ENCODE assay signal across 12 cellular contexts in genomic region chr21:32372755-32373154, GRCh38. TPM values are rescaled to one million over a fixed set of nuclear protein-coding genes. Genes with fewer than 3 reads are reported as not detected.
DNase-seq lines count a peak whose midpoint lies in the region; ATAC-seq and TF ChIP-seq lines count a peak whose summit lies in the region.
"Had no signal": no experiment of that assay in that cellular context is flagged by ENCODE, and none has a peak within 500 bp of the region (broad histone marks: within the 10 kb centered on the region; RNA-seq: fewer than 3 reads in every experiment).

No MANE protein-coding gene starts in this region.

- H3K27me3 ChIP-seq in ACC112 (ENCODE audit: insufficient read depth, low read length), result no peaks in the 10 kb centered on the region
- no peaks in the 10 kb centered on the region for H3K27me3 ChIP-seq in naive thymus-derived CD4-positive, alpha-beta T cell (ENCODE audit: control insufficient read depth in 2 of 2, insufficient read depth in 2 of 2, low read length in 2 of 2)

- peaks cover 22% of the 10 kb centered on the region; the same call in 1 of the 2 replicates for H3K36me3 ChIP-seq in ACC112 (ENCODE audit: insufficient read depth, low read length)
- H3K36me3 ChIP-seq in naive thymus-derived CD4-positive, alpha-beta T cell (ENCODE audit: control insufficient read depth in 2 of 3, insufficient read depth in 3 of 3, low read length in 3 of 3), result peaks cover 0 to 77% (median 18%) of the 10 kb centered on the region in 3 experiments

- no peaks in the 10 kb centered on the region for H3K9me3 Mint-ChIP-seq in nephron
- H3K9me3 Mint-ChIP-seq in naive thymus-derived CD4-positive, alpha-beta T cell, result no peaks in the 10 kb centered on the region
- H3K9me3 Mint-ChIP-seq in activated CD4-positive, alpha-beta T cell treated with anti-CD3 and anti-CD28 coated beads for 36 hours (ENCODE audit: low read depth), result no peaks in the 10 kb centered on the region

- CTCF ChIA-PET in naive thymus-derived CD4-positive, alpha-beta T cell (lab: Charles Lee), result no interaction called here
- CTCF ChIA-PET in activated CD4-positive, alpha-beta T cell treated with anti-CD3 and anti-CD28 coated beads for 36 hours (lab: Charles Lee), result interaction anchor here (1.3 kb wide), 1 partner anchor 228 kb away, joined by 6 read pairs; no protein-coding TSS in a partner anchor

- no peak overlapping the region for H3K4me3 ChIP-seq in ACC112 (ENCODE audit: low read depth, low read length)
- no peak overlapping the region for H3K4me3 ChIP-seq in cardiac fibroblast (replicated peaks in 1 of 2; ENCODE audit: low read depth in 2 of 2, low read length in 2 of 2)
- no peak overlapping the region for H3K4me3 ChIP-seq in naive thymus-derived CD4-positive, alpha-beta T cell (ENCODE audit: low read length)

- peaks cover 15% of the 10 kb centered on the region for H3K79me2 ChIP-seq in ACC112 (ENCODE audit: control insufficient read depth, insufficient read depth, low read length, unreplicated experiment)

- no peaks in the 10 kb centered on the region for H3K9me3 ChIP-seq in naive thymus-derived CD4-positive, alpha-beta T cell (ENCODE audit: control insufficient read depth in 2 of 3, low read length in 3 of 3)

- ATAC-seq in naive thymus-derived CD4-positive, alpha-beta T cell, result no peak
- ATAC-seq in GM18868 (IDR thresholded peaks at IDR 0.05; ENCODE audit: unreplicated experiment), result no peak
- no peak for ATAC-seq in activated CD4-positive, alpha-beta T cell treated with anti-CD3 and anti-CD28 coated beads for 36 hours

- TF ChIP-seq CTCF in cardiac fibroblast (IDR thresholded peaks at IDR 0.05; ENCODE audit: low read depth, low read length) (no peak), nephron (IDR thresholded peaks at IDR 0.05; ENCODE audit: unreplicated experiment in 3 of 3) (no peak)

- H3K4me1 Mint-ChIP-seq in nephron, result peaks cover 34% of the 10 kb centered on the region
- H3K4me1 Mint-ChIP-seq in naive thymus-derived CD4-positive, alpha-beta T cell, result peaks cover 0 to 5% (median 0%) of the 10 kb centered on the region in 7 donors
- peaks cover 14% of the 10 kb centered on the region for H3K4me1 Mint-ChIP-seq in activated CD4-positive, alpha-beta T cell treated with anti-CD3 and anti-CD28 coated beads for 36 hours

- H3K36me3 Mint-ChIP-seq in nephron (ENCODE audit: low read depth), result peaks cover 53% of the 10 kb centered on the region
- peaks cover 8 to 61% (median 31%) of the 10 kb centered on the region in 5 donors for H3K36me3 Mint-ChIP-seq in naive thymus-derived CD4-positive, alpha-beta T cell
- peaks cover 55% of the 10 kb centered on the region for H3K36me3 Mint-ChIP-seq in activated CD4-positive, alpha-beta T cell treated with anti-CD3 and anti-CD28 coated beads for 36 hours (ENCODE audit: low read depth)

- peak overlapping the region; percentile 92 for H3K27ac ChIP-seq in ACC112 (ENCODE audit: low read depth, low read length)
- H3K27ac ChIP-seq in naive thymus-derived CD4-positive, alpha-beta T cell (ENCODE audit: low read depth, low read length), result no peak overlapping the region

- H2AFZ ChIP-seq in ACC112 (ENCODE audit: low read length, unreplicated experiment), result no peak overlapping the region

- no peaks in the 10 kb centered on the region for H3K27me3 Mint-ChIP-seq in nephron (ENCODE audit: low read depth)
- H3K27me3 Mint-ChIP-seq in naive thymus-derived CD4-positive, alpha-beta T cell, result no peaks in the 10 kb centered on the region
- H3K27me3 Mint-ChIP-seq in activated CD4-positive, alpha-beta T cell treated with anti-CD3 and anti-CD28 coated beads for 36 hours, result no peaks in the 10 kb centered on the region

- POLR2A ChIA-PET in naive thymus-derived CD4-positive, alpha-beta T cell (lab: Charles Lee), result interaction anchor here (0.6 kb wide), 1 partner anchor 198 kb away, joined by 5 read pairs; no protein-coding TSS in a partner anchor
- POLR2A ChIA-PET in activated CD4-positive, alpha-beta T cell treated with anti-CD3 and anti-CD28 coated beads for 36 hours (lab: Charles Lee), result interaction anchor here (0.6 kb wide), 1 partner anchor 209 kb away, joined by 3 read pairs; no protein-coding TSS in a partner anchor

- peak; percentile 74 for DNase-seq in NCI-H2029 treated with DMSO at 0.1 percent for 48 hours (lab: John Stamatoyannopoulos, UW)
- peak; percentile 26 to 58 for DNase-seq in cardiac fibroblast (ENCODE audit: low read depth in 2 of 2)
- DNase-seq in SKM-1 (lab: John Stamatoyannopoulos, UW; ENCODE audit: unreplicated experiment), result no peak
- no peak for DNase-seq in naive thymus-derived CD4-positive, alpha-beta T cell
- DNase-seq in activated CD4-positive, alpha-beta T cell treated with anti-CD3 and anti-CD28 coated beads for 36 hours, result no peak
- DNase-seq: activated CD8-positive, alpha-beta memory T cell treated with anti-CD3 and anti-CD28 coated beads, Interleukin-2, amount 50 U/mL, for 48 hours; erythroblast; NCI-H1436 treated with DMSO at 0.1 percent for 48 hours; occipital lobe had no signal

- no peak overlapping the region for H3K4me3 Mint-ChIP-seq in nephron
- H3K4me3 Mint-ChIP-seq in naive thymus-derived CD4-positive, alpha-beta T cell, result no peak overlapping the region
- H3K4me3 Mint-ChIP-seq in activated CD4-positive, alpha-beta T cell treated with anti-CD3 and anti-CD28 coated beads for 36 hours, result no peak overlapping the region

- intact Hi-C loops in naive thymus-derived CD4-positive, alpha-beta T cell (cut with micrococcal nuclease), result no loop called here
- intact Hi-C loops in activated CD4-positive, alpha-beta T cell treated with anti-CD3 and anti-CD28 coated beads for 36 hours (cut with DNase I, micrococcal nuclease), result no loop called here

- peaks cover 27% of the 10 kb centered on the region for H3K4me1 ChIP-seq in ACC112 (ENCODE audit: control insufficient read depth, insufficient read depth, low read length, unreplicated experiment)
- no peaks in the 10 kb centered on the region for H3K4me1 ChIP-seq in naive thymus-derived CD4-positive, alpha-beta T cell (ENCODE audit: control insufficient read depth in 2 of 2, insufficient read depth in 2 of 2, low read length in 2 of 2)

- H3K27ac Mint-ChIP-seq in nephron, result peak overlapping the region; percentile 49 to 85 (median 67)
- H3K27ac Mint-ChIP-seq in naive thymus-derived CD4-positive, alpha-beta T cell, result no peak overlapping the region
- H3K27ac Mint-ChIP-seq in activated CD4-positive, alpha-beta T cell treated with anti-CD3 and anti-CD28 coated beads for 36 hours, result no peak overlapping the region

RNA-seq across cellular contexts. Expression of gene URB1, which starts 20.1 kb away (rescaled TPM):
- 10 to 100 TPM; 14.5 to 20.6 (median 17.9) TPM for total RNA-seq in naive thymus-derived CD4-positive, alpha-beta T cell
- polyA plus RNA-seq in naive thymus-derived CD4-positive, alpha-beta T cell, result 1 to 10 TPM; 1.8 to 6.1 TPM
- 10 to 100 TPM; 24.6 to 28.5 TPM for total RNA-seq in activated CD4-positive, alpha-beta T cell treated with anti-CD3 and anti-CD28 coated beads for 36 hours

RNA-seq across cellular contexts. Expression of gene EVA1C, which starts 39.8 kb away (rescaled TPM):
- 10 to 100 TPM in 4 of 5 experiments, 1 to 10 TPM in 1; 2.6 to 16.3 (median 12.3) TPM for total RNA-seq in naive thymus-derived CD4-positive, alpha-beta T cell
- polyA plus RNA-seq in naive thymus-derived CD4-positive, alpha-beta T cell, result 10 to 100 TPM in 1 of 2 donors, 1 to 10 TPM in 1; 3.8 to 11.0 TPM
- 10 to 100 TPM in 1 of 2 experiments, 1 to 10 TPM in 1; 9.3 to 10.4 TPM for total RNA-seq in activated CD4-positive, alpha-beta T cell treated with anti-CD3 and anti-CD28 coated beads for 36 hours

Comparison
In these comparisons a context has a peak if more than half of its experiments do, and no peak if none do; other contexts are left out.
1. DNase-seq: peak in NCI-H2029 treated with DMSO at 0.1 percent for 48 hours (single experiment) and cardiac fibroblast (2 of 2); none in SKM-1 (single experiment), naive thymus-derived CD4-positive, alpha-beta T cell (0 of 9) and activated CD4-positive, alpha-beta T cell treated with anti-CD3 and anti-CD28 coated beads for 36 hours (single experiment).
2. H3K27ac Mint-ChIP-seq: peak in nephron (3 of 3); none in naive thymus-derived CD4-positive, alpha-beta T cell (0 of 9) and activated CD4-positive, alpha-beta T cell treated with anti-CD3 and anti-CD28 coated beads for 36 hours (single experiment).